1 cellular context compared by ENCODE assay signal in the genomic region with DNA sequence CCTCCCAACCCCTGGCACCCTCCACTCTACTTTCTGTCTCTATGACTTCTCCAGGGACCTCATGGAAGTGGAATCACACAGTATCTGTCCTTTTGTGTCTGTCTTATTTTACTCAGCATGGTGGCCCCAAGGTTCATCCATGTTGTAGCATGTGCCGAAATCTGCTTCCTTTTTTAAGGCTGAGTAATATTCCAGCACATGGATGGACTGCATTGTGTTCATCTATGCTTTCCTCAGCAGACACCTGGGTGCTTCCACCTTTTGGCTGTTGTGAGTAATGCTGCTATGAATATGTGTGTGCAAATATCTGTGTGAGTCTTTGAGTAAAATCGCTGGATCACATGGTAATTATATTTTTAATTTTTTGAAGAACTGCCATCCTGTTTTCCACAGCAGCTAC.
TF ChIP-seq lines count a peak whose summit lies in the region.

No MANE protein-coding gene starts in this region.

TF ChIP-seq in H1, 55 proteins besides CTCF, POLR2A, EP300 and RAD21:
- TF ChIP-seq KDM5A (IDR thresholded peaks at IDR 0.05; ENCODE audit: low read length) (no peak), BCL11A (IDR thresholded peaks at IDR 0.05; ENCODE audit: low read depth in 2 of 2, low read length in 2 of 2) (no peak), KDM1A (IDR thresholded peaks at IDR 0.05; ENCODE audit: borderline replicate concordance, low read length) (peak; percentile 49; the same call in 1 of the 2 replicates), NRF1 (IDR thresholded peaks at IDR 0.05; ENCODE audit: low read depth, low read length) (no peak)
